In genomic region chr1:112904831-112905227, GRCh38 we compare ENCODE assay signal across 1 cellular context.
A peak's percentile ranks its signal among the peaks of the same experiment; 100 is the strongest.
TF ChIP-seq lines count a peak whose summit lies in the region.

No MANE protein-coding gene starts in this region.

TF ChIP-seq in K562, 482 proteins besides CTCF, POLR2A, EP300 and RAD21 (continued from another document and continues in another):
- no peak; the same call in 1 of the 2 replicates for TF ChIP-seq MGA (IDR thresholded peaks at IDR 0.05)
- no peak for TF ChIP-seq TBP (optimal IDR thresholded peaks at IDR 0.05; ENCODE audit: low read depth, low read length)
- no peak for TF ChIP-seq RBM17 (IDR thresholded peaks at IDR 0.05; ENCODE audit: borderline replicate concordance, low read depth, low read length)
- no peak for TF ChIP-seq NFYB (IDR thresholded peaks at IDR 0.05; ENCODE audit: extremely low read depth, insufficient read length)
- TF ChIP-seq RB1 (IDR thresholded peaks at IDR 0.05; ENCODE audit: low read depth), result no peak
- TF ChIP-seq TSC22D4 (tag; IDR thresholded peaks at IDR 0.05), result no peak
- TF ChIP-seq PTTG1 (tag; IDR thresholded peaks at IDR 0.05; ENCODE audit: low read depth), result no peak
- no peak for TF ChIP-seq MBD2 (IDR thresholded peaks at IDR 0.05; ENCODE audit: borderline replicate concordance, low read depth)
- peak; percentile 68 for TF ChIP-seq CTBP1 (IDR thresholded peaks at IDR 0.05; ENCODE audit: borderline replicate concordance)
- no peak for TF ChIP-seq ZNF282 (CRISPR knock-in tag; IDR thresholded peaks at IDR 0.05)
- TF ChIP-seq ZBTB5 (IDR thresholded peaks at IDR 0.05), result 0 out of 2 replicates have a peak, but pooled peaks have one; percentile 12
- no peak for TF ChIP-seq LEF1 (IDR thresholded peaks at IDR 0.05)
- TF ChIP-seq E4F1 (CRISPR knock-in tag; IDR thresholded peaks at IDR 0.05; ENCODE audit: borderline replicate concordance), result no peak
- 0 out of 2 replicates have a peak, but pooled peaks have one; percentile 33 for TF ChIP-seq SMARCE1 (IDR thresholded peaks at IDR 0.05)
- TF ChIP-seq HDAC3 (IDR thresholded peaks at IDR 0.05; ENCODE audit: borderline replicate concordance, partially characterized antibody), result peak; percentile 23
- TF ChIP-seq ZNF197 (CRISPR knock-in tag; IDR thresholded peaks at IDR 0.05; ENCODE audit: low read depth), result 0 out of 2 replicates have a peak, but pooled peaks have one; percentile 5
- no peak for TF ChIP-seq GABPB2 (CRISPR knock-in tag; conservative IDR thresholded peaks at IDR 0.05)
- no peak for TF ChIP-seq SFPQ (IDR thresholded peaks at IDR 0.05; ENCODE audit: low read depth, low read length)
- TF ChIP-seq KLF13 (tag; IDR thresholded peaks at IDR 0.05; ENCODE audit: borderline replicate concordance, low read depth), result no peak
- no peak for TF ChIP-seq ZNF583 (CRISPR knock-in tag; IDR thresholded peaks at IDR 0.05)
- no peak for TF ChIP-seq ZNF518B (CRISPR knock-in tag; IDR thresholded peaks at IDR 0.05)
- TF ChIP-seq BCOR (IDR thresholded peaks at IDR 0.05), result peak; percentile 96
- 0 out of 2 replicates have a peak, but pooled peaks have one; percentile 22 for TF ChIP-seq SMARCA4 (IDR thresholded peaks at IDR 0.05)
- no peak for TF ChIP-seq NFATC3 (IDR thresholded peaks at IDR 0.05)
- no peak for TF ChIP-seq LARP7 (IDR thresholded peaks at IDR 0.05)
- TF ChIP-seq TGIF2 (CRISPR knock-in tag; IDR thresholded peaks at IDR 0.05), result no peak
- peak; percentile 89 for TF ChIP-seq SMARCA5 (IDR thresholded peaks at IDR 0.05)
- TF ChIP-seq PRMT5 (CRISPR knock-in tag; IDR thresholded peaks at IDR 0.05), result no peak
- TF ChIP-seq MEIS2 (IDR thresholded peaks at IDR 0.05; ENCODE audit: partially characterized antibody), result no peak
- TF ChIP-seq ZNF79 (CRISPR knock-in tag; IDR thresholded peaks at IDR 0.05; ENCODE audit: low read depth), result no peak
- no peak for TF ChIP-seq RHOXF2B (CRISPR knock-in tag; conservative IDR thresholded peaks at IDR 0.05)
- TF ChIP-seq SAP30 (IDR thresholded peaks at IDR 0.05; ENCODE audit: borderline replicate concordance, insufficient read depth, low read depth, low read length, poor library complexity, severe bottlenecking), result no peak
- no peak for TF ChIP-seq NRF1 (conservative IDR thresholded peaks at IDR 0.05 in 1 of 2, IDR thresholded peaks at IDR 0.05 in 1 of 2)
- peak; percentile 16 for TF ChIP-seq E2F8 (IDR thresholded peaks at IDR 0.05; ENCODE audit: low read depth, partially characterized antibody)
- no peak for TF ChIP-seq BHLHE40 (IDR thresholded peaks at IDR 0.05; ENCODE audit: low read length)
- TF ChIP-seq EGR1 (conservative IDR thresholded peaks at IDR 0.05), result 0 out of 2 replicates have a peak, but pooled peaks have one; percentile 1
